ENCODE assay signal across 28 cellular contexts in the genomic region with DNA sequence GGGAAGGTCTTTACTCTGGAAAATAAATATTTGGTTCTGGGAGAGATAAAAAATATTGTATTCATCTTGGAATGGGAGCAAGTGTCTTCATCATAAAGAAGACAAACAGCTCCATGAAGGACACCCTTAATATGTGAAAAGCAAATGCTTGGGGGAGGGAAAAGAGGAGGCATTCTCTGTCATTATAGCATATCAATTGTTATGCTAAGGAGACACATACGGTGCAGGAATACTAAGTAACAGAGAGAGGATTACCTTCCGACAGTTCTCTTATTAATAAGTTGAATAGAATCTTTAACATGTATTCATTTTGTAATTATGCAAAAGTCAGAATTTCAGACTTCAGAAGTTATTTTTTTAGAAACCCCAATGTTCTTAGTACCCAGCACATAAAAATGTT.
"Had no signal": no experiment of that assay in that cellular context is flagged by ENCODE, and none has a peak within 500 bp of the region (broad histone marks: within the 10 kb centered on the region; RNA-seq: fewer than 3 reads in every experiment).

No MANE protein-coding gene starts in this region.

- H3K4me3 Mint-ChIP-seq: activated CD4-positive, alpha-beta memory T cell treated with anti-CD3 and anti-CD28 coated beads, Interleukin-2, amount 10 ng/mL, durations not matched to agents 7 days and 5 days; activated naive CD4-positive, alpha-beta T cell treated with anti-CD3 and anti-CD28 coated beads, Interleukin-2, amount 50 U/mL, for 24 hours; activated naive CD8-positive, alpha-beta T cell treated with anti-CD3 and anti-CD28 coated beads, Interleukin-2, amount 10 ng/mL, durations not matched to agents 7 days and 5 days; activated T-cell treated with anti-CD3 and anti-CD28 coated beads, Interleukin-2, amount 50 U/mL, for 24 hours had no signal

- H3K36me3 ChIP-seq: ascending aorta, breast epithelium, MG63 had no signal

- H3K9me3 Mint-ChIP-seq: activated CD4-positive, alpha-beta memory T cell treated with anti-CD3 and anti-CD28 coated beads, Interleukin-2, amount 10 ng/mL, durations not matched to agents 7 days and 5 days; activated naive CD4-positive, alpha-beta T cell treated with anti-CD3 and anti-CD28 coated beads, Interleukin-2, amount 50 U/mL, for 24 hours; activated naive CD8-positive, alpha-beta T cell treated with anti-CD3 and anti-CD28 coated beads, Interleukin-2, amount 10 ng/mL, durations not matched to agents 7 days and 5 days; activated T-cell treated with anti-CD3 and anti-CD28 coated beads, Interleukin-2, amount 50 U/mL, for 24 hours; activated T-helper 2 cell treated with anti-CD3 and anti-CD28 coated beads, Interferon-gamma antibody, Interleukin-2, Interleukin-4, amounts not matched to agents 10 μg/mL and 5 μg/mL and 100 μg/mL, durations not matched to agents 14 hours and 24 hours and 36 hours had no signal

- DNase-seq: activated CD4-positive, alpha-beta memory T cell treated with anti-CD3 and anti-CD28 coated beads, Interleukin-2, amount 10 ng/mL, durations not matched to agents 7 days and 5 days; activated CD4-positive, alpha-beta T cell treated with anti-CD3 and anti-CD28 coated beads for 1 hour; activated CD4-positive, alpha-beta T cell treated with anti-CD3 and anti-CD28 coated beads for 48 hours; activated CD4-positive, CD25-positive, alpha-beta regulatory T cell; activated gamma-delta T cell; activated naive CD4-positive, alpha-beta T cell treated with Interleukin-2 at 50 U/mL for 16 hours; activated naive CD8-positive, alpha-beta T cell treated with anti-CD3 and anti-CD28 coated beads, Interleukin-2, amount 10 ng/mL, durations not matched to agents 7 days and 5 days; activated T-cell treated with anti-CD3 and anti-CD28 coated beads, Interleukin-2, amount 50 U/mL, for 24 hours; amygdala; Kasumi-1; MG63; MV-4-11; NCI-H1092; NCI-H1436 treated with DMSO at 0.1 percent for 48 hours; NCI-H1694 treated with DMSO at 0.1 percent for 48 hours; NCI-H2029; NCI-H345; NCI-H524 treated with DMSO at 0.1 percent for 48 hours; Right ventricle myocardium superior; SW 1271; T-helper 1 cell; T-helper 2 cell; T-helper 9 cell had no signal

- H3K4me1 ChIP-seq: ascending aorta, breast epithelium had no signal

- H3K27ac Mint-ChIP-seq: activated CD4-positive, alpha-beta memory T cell treated with anti-CD3 and anti-CD28 coated beads, Interleukin-2, amount 10 ng/mL, durations not matched to agents 7 days and 5 days; activated naive CD4-positive, alpha-beta T cell treated with anti-CD3 and anti-CD28 coated beads, Interleukin-2, amount 50 U/mL, for 24 hours; activated naive CD8-positive, alpha-beta T cell treated with anti-CD3 and anti-CD28 coated beads, Interleukin-2, amount 10 ng/mL, durations not matched to agents 7 days and 5 days; activated T-cell treated with anti-CD3 and anti-CD28 coated beads, Interleukin-2, amount 50 U/mL, for 24 hours; activated T-helper 2 cell treated with anti-CD3 and anti-CD28 coated beads, Interferon-gamma antibody, Interleukin-2, Interleukin-4, amounts not matched to agents 10 μg/mL and 5 μg/mL and 100 μg/mL, durations not matched to agents 14 hours and 24 hours and 36 hours had no signal

- H3K4me3 ChIP-seq: ascending aorta, breast epithelium, MG63 had no signal

- H3K27ac ChIP-seq: ascending aorta, breast epithelium, VCaP had no signal

- H3K9me3 ChIP-seq: ascending aorta, breast epithelium, MG63 had no signal

- H3K27me3 ChIP-seq: ascending aorta, breast epithelium, MG63 had no signal

- H3K36me3 Mint-ChIP-seq: activated naive CD4-positive, alpha-beta T cell treated with anti-CD3 and anti-CD28 coated beads, Interleukin-2, amount 50 U/mL, for 24 hours; activated naive CD8-positive, alpha-beta T cell treated with anti-CD3 and anti-CD28 coated beads, Interleukin-2, amount 10 ng/mL, durations not matched to agents 7 days and 5 days had no signal
